8 cellular contexts compared by ENCODE assay signal in the genomic region with DNA sequence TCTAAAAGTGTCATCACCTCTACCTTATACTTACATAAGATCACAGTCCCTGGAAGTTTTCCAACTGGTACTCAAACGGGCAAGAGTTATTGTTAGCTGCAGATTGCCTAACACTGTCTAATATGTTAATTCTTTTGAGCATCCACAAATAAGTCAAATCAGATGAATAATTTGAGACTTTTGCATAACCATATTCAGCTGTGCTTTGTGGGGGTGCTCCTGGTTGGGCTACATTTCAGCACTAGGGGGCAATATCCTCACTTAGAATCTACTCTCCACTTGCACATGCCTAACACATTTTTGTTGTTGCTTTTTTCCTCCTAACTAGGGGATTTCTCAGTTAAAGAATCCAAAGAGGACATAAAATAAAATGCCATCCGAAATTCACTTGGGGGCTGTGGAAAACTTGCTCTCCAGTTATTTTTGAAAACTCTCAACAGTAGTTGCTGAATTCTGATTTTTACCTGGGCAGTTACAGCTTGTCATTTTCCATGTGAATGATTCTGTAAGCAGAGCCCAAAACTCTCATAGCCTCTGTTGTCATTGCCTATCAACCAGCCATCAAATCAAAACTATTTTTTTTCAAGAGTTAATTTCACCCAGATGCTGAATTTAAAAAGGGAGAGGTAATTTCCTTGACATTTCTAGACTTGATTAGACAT.
DNase-seq lines count a peak whose midpoint lies in the region; ATAC-seq and TF ChIP-seq lines count a peak whose summit lies in the region.

No MANE protein-coding gene starts in this region.

- no peaks in the 10 kb centered on the region for H3K36me3 ChIP-seq in lung (ENCODE audit: control insufficient read depth in 2 of 2, insufficient read depth in 2 of 2, low read length in 2 of 2)

- H3K4me1 Mint-ChIP-seq in central memory CD8-positive, alpha-beta T cell: no peaks in the 10 kb centered on the region

- H3K27me3 ChIP-seq in lung (ENCODE audit: control insufficient read depth, insufficient read depth): no peaks in the 10 kb centered on the region

- peak; percentile 66 for TF ChIP-seq CTCF in lung (IDR thresholded peaks at IDR 0.05; ENCODE audit: control extremely low read depth, extremely low read depth)

- no peaks in the 10 kb centered on the region for H3K36me3 Mint-ChIP-seq in central memory CD8-positive, alpha-beta T cell (ENCODE audit: insufficient read depth)

- WGBS in lung, 2 donors: 2 to 12% methylated on average over 2 of the region's 2 CpGs

- no peak overlapping the region for H3K4me3 Mint-ChIP-seq in central memory CD8-positive, alpha-beta T cell

- no peaks in the 10 kb centered on the region for H3K9me3 ChIP-seq in lung (ENCODE audit: control insufficient read depth in 2 of 2, insufficient read depth in 1 of 2, low read length in 1 of 2)

- peak; percentile 84 for ATAC-seq in GM21576 (IDR thresholded peaks at IDR 0.05; ENCODE audit: unreplicated experiment)
- peak; percentile 43 for ATAC-seq in central memory CD8-positive, alpha-beta T cell (replicated peaks; ENCODE audit: extremely low read depth, poor library complexity, severe bottlenecking)
- peak; percentile 50 for ATAC-seq in lung (ENCODE audit: insufficient read depth, low FRiP score)

- no peaks in the 10 kb centered on the region for H3K9me3 Mint-ChIP-seq in central memory CD8-positive, alpha-beta T cell

- H3K4me3 ChIP-seq in lung: no peak overlapping the region

- no peak overlapping the region for H3K27ac ChIP-seq in lung (ENCODE audit: low read depth in 1 of 2, low read length in 1 of 2)

- H3K27me3 Mint-ChIP-seq in central memory CD8-positive, alpha-beta T cell: peaks cover 22% of the 10 kb centered on the region

- peak; percentile 27 for DNase-seq in stimulated activated CD4-positive, alpha-beta T cell treated with anti-CD3 and anti-CD28 coated beads, Interleukin-15, amount 100 ng/mL, for 24 hours
- no peak for DNase-seq in stimulated activated CD4-positive, alpha-beta T cell treated with anti-CD3 and anti-CD28 coated beads, Interleukin-4, amount 100 ng/mL, for 4 hours
- peak; percentile 26 for DNase-seq in HuH-7 (ENCODE audit: low spot score)
- DNase-seq in SIG-M5 treated with dmso at 0.1 percent for 504 hours (lab: John Stamatoyannopoulos, UW; ENCODE audit: unreplicated experiment): peak; percentile 74
- DNase-seq in central memory CD8-positive, alpha-beta T cell (ENCODE audit: low spot score in 2 of 2): no peak
- peak; percentile 43 for DNase-seq in lung (ENCODE audit: low spot score)
- DNase-seq in mucosa of gallbladder (ENCODE audit: low spot score): no peak

- H3K27ac Mint-ChIP-seq in central memory CD8-positive, alpha-beta T cell (ENCODE audit: low read depth): no peak overlapping the region

- no peaks in the 10 kb centered on the region for H3K4me1 ChIP-seq in lung (ENCODE audit: control insufficient read depth in 2 of 2, insufficient read depth in 2 of 2, low read length in 2 of 2)

Comparison
In these comparisons a context has a peak if more than half of its experiments do, and no peak if none do; other contexts are left out.
1. DNase-seq: peak in stimulated activated CD4-positive, alpha-beta T cell treated with anti-CD3 and anti-CD28 coated beads, Interleukin-15, amount 100 ng/mL, for 24 hours (single experiment), HuH-7 (single experiment), SIG-M5 treated with dmso at 0.1 percent for 504 hours (single experiment) and lung (single experiment); none in stimulated activated CD4-positive, alpha-beta T cell treated with anti-CD3 and anti-CD28 coated beads, Interleukin-4, amount 100 ng/mL, for 4 hours (0 of 2), central memory CD8-positive, alpha-beta T cell (0 of 2) and mucosa of gallbladder (single experiment).
2. Peak in every context shown above with its lines, with median percentiles within 50 percentile points of each other: ATAC-seq.